Comparison of ENCODE assay signal across 8 cellular contexts in the genomic region with DNA sequence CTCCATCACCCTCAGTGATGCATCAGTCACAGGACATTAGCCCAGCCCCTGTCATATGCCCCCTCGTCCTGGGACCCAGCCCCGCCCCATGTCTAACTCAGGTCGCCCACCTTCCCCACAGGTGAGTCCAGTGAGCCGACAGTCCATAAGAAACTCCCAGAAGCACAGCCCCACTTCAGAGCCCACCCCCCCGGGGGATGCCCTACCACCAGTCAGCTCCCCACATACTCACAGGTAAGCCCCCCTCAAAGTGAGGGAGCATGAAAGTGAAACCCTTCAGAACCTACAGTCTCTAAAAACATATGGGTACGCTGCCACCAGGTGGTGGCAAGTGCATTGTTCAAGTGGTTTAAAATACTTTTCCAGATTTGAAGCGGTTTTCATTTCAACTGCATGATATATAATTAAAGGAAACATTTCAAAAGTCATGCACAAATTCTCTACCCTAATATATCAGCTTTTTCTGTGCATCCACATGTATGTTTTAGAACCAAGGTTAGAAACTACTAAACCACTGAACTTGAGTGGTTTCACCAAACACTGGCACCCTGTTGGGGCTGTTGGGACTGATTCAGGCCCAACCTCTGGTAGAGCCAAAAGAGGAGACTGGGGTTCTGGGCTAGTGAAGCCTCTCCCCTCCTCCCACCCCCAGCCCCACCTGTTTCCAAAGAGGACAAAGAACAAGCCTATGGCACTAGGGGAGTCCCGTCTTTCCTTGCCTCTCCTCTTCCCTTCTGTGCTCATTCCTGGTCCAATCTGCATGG. TPM values are rescaled to one million over a fixed set of nuclear protein-coding genes. Genes with fewer than 3 reads are reported as not detected.
DNase-seq lines count a peak whose midpoint lies in the region; ATAC-seq and TF ChIP-seq lines count a peak whose summit lies in the region.

No MANE protein-coding gene starts in this region.

- intact Hi-C loops in activated CD8-positive, alpha-beta T cell treated with anti-CD3 and anti-CD28 coated beads for 36 hours (cut with micrococcal nuclease), result loop anchor here (2.0 kb wide), 1 partner anchor 61 kb away; no protein-coding TSS in a partner anchor

- POLR2A ChIA-PET in activated CD8-positive, alpha-beta T cell treated with anti-CD3 and anti-CD28 coated beads for 36 hours (lab: Charles Lee), result interaction anchor here (0.8 to 1.1 kb wide), 4 partner anchors 19 to 169 kb away, joined by 3 read pairs; no protein-coding TSS in a partner anchor

- H3K27me3 Mint-ChIP-seq in activated CD8-positive, alpha-beta T cell treated with anti-CD3 and anti-CD28 coated beads for 36 hours, result peaks cover 30% of the 10 kb centered on the region

- no peaks in the 10 kb centered on the region for H3K9me3 Mint-ChIP-seq in activated CD8-positive, alpha-beta T cell treated with anti-CD3 and anti-CD28 coated beads for 36 hours

- peak; percentile 69 for TF ChIP-seq CTCF in activated CD8-positive, alpha-beta T cell treated with anti-CD3 and anti-CD28 coated beads for 36 hours (IDR thresholded peaks at IDR 0.05)

- ATAC-seq in activated CD8-positive, alpha-beta T cell treated with anti-CD3 and anti-CD28 coated beads for 36 hours, result peak; percentile 38
- no peak for ATAC-seq in GM19351 (IDR thresholded peaks at IDR 0.05; ENCODE audit: unreplicated experiment)

- H3K4me3 Mint-ChIP-seq in activated CD8-positive, alpha-beta T cell treated with anti-CD3 and anti-CD28 coated beads for 36 hours, result no peak overlapping the region

- peak; percentile 77 for DNase-seq in activated CD8-positive, alpha-beta memory T cell treated with anti-CD3 and anti-CD28 coated beads for 24 hours
- no peak for DNase-seq in activated CD8-positive, alpha-beta memory T cell treated with anti-CD3 and anti-CD28 coated beads, Interleukin-2, amount 50 U/mL, for 48 hours
- DNase-seq in NCI-H146 treated with DMSO at 0.1 percent for 48 hours (lab: John Stamatoyannopoulos, UW; ENCODE audit: unreplicated experiment) (peak; percentile 37), fibroblast of gingiva (ENCODE audit: low read depth) (peak; percentile 53), pons (ENCODE audit: low spot score) (peak; percentile 62), occipital lobe (lab: John Stamatoyannopoulos, UW) (no peak)
- peak; percentile 77 for DNase-seq in activated CD8-positive, alpha-beta T cell treated with anti-CD3 and anti-CD28 coated beads for 36 hours

- peaks cover 18% of the 10 kb centered on the region for H3K4me1 Mint-ChIP-seq in activated CD8-positive, alpha-beta T cell treated with anti-CD3 and anti-CD28 coated beads for 36 hours (ENCODE audit: low read depth)

- peak overlapping the region; percentile 30 for H3K27ac Mint-ChIP-seq in activated CD8-positive, alpha-beta T cell treated with anti-CD3 and anti-CD28 coated beads for 36 hours

- CTCF ChIA-PET in activated CD8-positive, alpha-beta T cell treated with anti-CD3 and anti-CD28 coated beads for 36 hours (lab: Charles Lee), result interaction anchor here (0.8 to 10.0 kb wide), 22 partner anchors 12 to 204 kb away, joined by 3 to 73 read pairs (median 4); a partner anchor contains a TSS

- no peaks in the 10 kb centered on the region for H3K36me3 Mint-ChIP-seq in activated CD8-positive, alpha-beta T cell treated with anti-CD3 and anti-CD28 coated beads for 36 hours (ENCODE audit: low read depth)

RNA-seq across cellular contexts. Expression of a gene that starts 17.3 kb away (rescaled TPM):
- 10 to 100 TPM; 15.0 to 16.7 TPM for total RNA-seq in activated CD8-positive, alpha-beta T cell treated with anti-CD3 and anti-CD28 coated beads for 36 hours
- total RNA-seq in occipital lobe, result 1.4 TPM

RNA-seq across cellular contexts. Expression of a gene that starts 24.0 kb away (rescaled TPM):
- total RNA-seq in activated CD8-positive, alpha-beta T cell treated with anti-CD3 and anti-CD28 coated beads for 36 hours, result 100 to 1,000 TPM; 234 to 241 TPM
- 61.0 TPM for total RNA-seq in occipital lobe

RNA-seq across cellular contexts. Expression of a gene that starts 27.7 kb away (rescaled TPM):
- total RNA-seq in activated CD8-positive, alpha-beta T cell treated with anti-CD3 and anti-CD28 coated beads for 36 hours, result 10 to 100 TPM; 10.6 to 12.5 TPM
- 11.7 TPM for total RNA-seq in occipital lobe

RNA-seq across cellular contexts. Expression of a gene that starts 28.3 kb away (rescaled TPM):
- total RNA-seq in activated CD8-positive, alpha-beta T cell treated with anti-CD3 and anti-CD28 coated beads for 36 hours, result 10 to 100 TPM; 59.1 to 59.3 TPM
- total RNA-seq in occipital lobe, result 50.7 TPM

RNA-seq across cellular contexts. Expression of a gene that starts 54.0 kb away (rescaled TPM):
- 10 to 100 TPM; 45.8 to 48.8 TPM for total RNA-seq in activated CD8-positive, alpha-beta T cell treated with anti-CD3 and anti-CD28 coated beads for 36 hours
- total RNA-seq in occipital lobe, result 22.3 TPM

Comparison
In these comparisons a context has a peak if more than half of its experiments do, and no peak if none do; other contexts are left out.
1. DNase-seq: peak in activated CD8-positive, alpha-beta memory T cell treated with anti-CD3 and anti-CD28 coated beads for 24 hours (single experiment), NCI-H146 treated with DMSO at 0.1 percent for 48 hours (single experiment), activated CD8-positive, alpha-beta T cell treated with anti-CD3 and anti-CD28 coated beads for 36 hours (single experiment), fibroblast of gingiva (single experiment) and pons (single experiment); none in activated CD8-positive, alpha-beta memory T cell treated with anti-CD3 and anti-CD28 coated beads, Interleukin-2, amount 50 U/mL, for 48 hours (single experiment) and occipital lobe (single experiment).